ENCODE assay signal across 1 cellular context in the genomic region with DNA sequence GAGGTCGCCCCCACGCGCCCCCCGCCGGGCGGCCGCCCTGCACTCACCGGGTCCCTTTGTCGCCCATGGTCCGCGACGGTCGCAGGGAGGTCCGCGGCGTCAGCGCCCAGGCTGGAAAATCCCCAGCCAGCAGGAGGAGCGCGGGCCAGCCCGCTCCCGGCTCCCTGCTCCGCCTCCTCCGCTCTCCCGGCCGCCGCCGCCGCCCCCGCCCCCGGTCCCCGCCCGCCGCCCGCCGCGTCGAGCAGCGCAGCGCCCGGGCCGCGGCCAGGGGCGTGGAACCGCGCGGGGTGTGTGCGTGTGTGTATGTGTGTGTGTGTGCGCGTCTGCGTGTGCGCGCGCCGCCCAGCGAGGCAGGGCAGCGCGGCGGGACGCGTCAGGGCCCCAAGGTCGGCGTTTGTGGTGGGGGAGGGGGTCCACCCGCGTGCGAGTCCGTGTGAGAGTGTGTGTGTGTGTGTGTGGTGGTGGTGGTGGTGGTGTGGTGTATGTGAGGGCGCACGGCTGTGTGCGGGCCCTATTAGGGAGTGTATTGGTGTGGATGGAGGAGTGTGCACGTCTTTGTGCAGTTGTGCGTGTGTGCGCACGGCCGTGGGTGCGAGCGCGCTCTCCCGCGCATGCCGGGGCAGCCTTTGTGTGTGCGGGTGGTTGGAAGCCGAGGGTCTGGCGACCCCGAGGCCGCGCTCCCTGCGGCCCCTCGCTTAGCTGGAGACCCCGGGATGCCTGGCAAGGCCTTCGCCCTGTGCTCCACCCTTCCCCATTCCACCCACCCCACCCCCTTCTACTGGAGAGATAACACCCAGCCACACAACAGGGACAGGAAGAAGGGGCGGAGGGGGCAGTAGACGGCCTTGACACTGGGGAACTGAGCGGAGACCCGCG.
A peak's percentile ranks its signal among the peaks of the same experiment; 100 is the strongest.
TF ChIP-seq lines count a peak whose summit lies in the region.

A gene (minus strand): TSS at position 121 of the 876 bp plus-strand sequence. CDS start 54 bp downstream, at position 67.

TF ChIP-seq in HepG2, 621 proteins besides CTCF, POLR2A, EP300 and RAD21 (continued from another document and continues in another):
- TF ChIP-seq, protein P1, sequence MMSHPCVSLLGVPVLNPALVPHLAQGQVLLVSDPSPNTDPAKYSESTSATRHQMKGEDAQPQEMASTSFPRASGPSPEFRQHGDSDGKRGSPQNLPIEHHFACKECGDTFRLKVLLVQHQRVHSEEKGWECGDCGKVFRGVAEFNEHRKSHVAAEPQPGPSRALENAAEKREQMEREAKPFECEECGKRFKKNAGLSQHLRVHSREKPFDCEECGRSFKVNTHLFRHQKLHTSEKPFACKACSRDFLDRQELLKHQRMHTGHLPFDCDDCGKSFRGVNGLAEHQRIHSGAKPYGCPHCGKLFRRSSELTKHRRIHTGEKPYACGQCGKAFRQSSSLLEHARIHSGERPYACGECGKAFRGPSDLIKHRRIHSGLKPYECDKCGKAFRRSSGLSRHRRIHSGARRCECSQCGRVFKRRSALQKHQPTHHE (CRISPR knock-in tag; IDR thresholded peaks at IDR 0.05; ENCODE audit: borderline replicate concordance): no peak; the same call in 1 of the 2 replicates
- TF ChIP-seq, protein P2, sequence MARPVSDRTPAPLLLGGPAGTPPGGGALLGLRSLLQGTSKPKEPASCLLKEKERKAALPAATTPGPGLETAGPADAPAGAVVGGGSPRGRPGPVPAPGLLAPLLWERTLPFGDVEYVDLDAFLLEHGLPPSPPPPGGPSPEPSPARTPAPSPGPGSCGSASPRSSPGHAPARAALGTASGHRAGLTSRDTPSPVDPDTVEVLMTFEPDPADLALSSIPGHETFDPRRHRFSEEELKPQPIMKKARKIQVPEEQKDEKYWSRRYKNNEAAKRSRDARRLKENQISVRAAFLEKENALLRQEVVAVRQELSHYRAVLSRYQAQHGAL (CRISPR knock-in tag; IDR thresholded peaks at IDR 0.05; ENCODE audit: not compliant biosample characterization): no peak
- TF ChIP-seq SIX4 (CRISPR knock-in tag; IDR thresholded peaks at IDR 0.05): 0 out of 2 replicates have a peak, but pooled peaks have one; percentile 18
- TF ChIP-seq TAF15 (IDR thresholded peaks at IDR 0.05; ENCODE audit: low read depth, low read length, poor library complexity, severe bottlenecking): peak; percentile 26
- TF ChIP-seq ZNF382 (CRISPR knock-in tag; IDR thresholded peaks at IDR 0.05; ENCODE audit: borderline replicate concordance): no peak
- TF ChIP-seq, protein P3, sequence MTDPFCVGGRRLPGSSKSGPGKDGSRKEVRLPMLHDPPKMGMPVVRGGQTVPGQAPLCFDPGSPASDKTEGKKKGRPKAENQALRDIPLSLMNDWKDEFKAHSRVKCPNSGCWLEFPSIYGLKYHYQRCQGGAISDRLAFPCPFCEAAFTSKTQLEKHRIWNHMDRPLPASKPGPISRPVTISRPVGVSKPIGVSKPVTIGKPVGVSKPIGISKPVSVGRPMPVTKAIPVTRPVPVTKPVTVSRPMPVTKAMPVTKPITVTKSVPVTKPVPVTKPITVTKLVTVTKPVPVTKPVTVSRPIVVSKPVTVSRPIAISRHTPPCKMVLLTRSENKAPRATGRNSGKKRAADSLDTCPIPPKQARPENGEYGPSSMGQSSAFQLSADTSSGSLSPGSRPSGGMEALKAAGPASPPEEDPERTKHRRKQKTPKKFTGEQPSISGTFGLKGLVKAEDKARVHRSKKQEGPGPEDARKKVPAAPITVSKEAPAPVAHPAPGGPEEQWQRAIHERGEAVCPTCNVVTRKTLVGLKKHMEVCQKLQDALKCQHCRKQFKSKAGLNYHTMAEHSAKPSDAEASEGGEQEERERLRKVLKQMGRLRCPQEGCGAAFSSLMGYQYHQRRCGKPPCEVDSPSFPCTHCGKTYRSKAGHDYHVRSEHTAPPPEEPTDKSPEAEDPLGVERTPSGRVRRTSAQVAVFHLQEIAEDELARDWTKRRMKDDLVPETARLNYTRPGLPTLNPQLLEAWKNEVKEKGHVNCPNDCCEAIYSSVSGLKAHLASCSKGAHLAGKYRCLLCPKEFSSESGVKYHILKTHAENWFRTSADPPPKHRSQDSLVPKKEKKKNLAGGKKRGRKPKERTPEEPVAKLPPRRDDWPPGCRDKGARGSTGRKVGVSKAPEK (CRISPR knock-in tag; IDR thresholded peaks at IDR 0.05; ENCODE audit: borderline replicate concordance): peak; percentile 54
- TF ChIP-seq, protein P4, sequence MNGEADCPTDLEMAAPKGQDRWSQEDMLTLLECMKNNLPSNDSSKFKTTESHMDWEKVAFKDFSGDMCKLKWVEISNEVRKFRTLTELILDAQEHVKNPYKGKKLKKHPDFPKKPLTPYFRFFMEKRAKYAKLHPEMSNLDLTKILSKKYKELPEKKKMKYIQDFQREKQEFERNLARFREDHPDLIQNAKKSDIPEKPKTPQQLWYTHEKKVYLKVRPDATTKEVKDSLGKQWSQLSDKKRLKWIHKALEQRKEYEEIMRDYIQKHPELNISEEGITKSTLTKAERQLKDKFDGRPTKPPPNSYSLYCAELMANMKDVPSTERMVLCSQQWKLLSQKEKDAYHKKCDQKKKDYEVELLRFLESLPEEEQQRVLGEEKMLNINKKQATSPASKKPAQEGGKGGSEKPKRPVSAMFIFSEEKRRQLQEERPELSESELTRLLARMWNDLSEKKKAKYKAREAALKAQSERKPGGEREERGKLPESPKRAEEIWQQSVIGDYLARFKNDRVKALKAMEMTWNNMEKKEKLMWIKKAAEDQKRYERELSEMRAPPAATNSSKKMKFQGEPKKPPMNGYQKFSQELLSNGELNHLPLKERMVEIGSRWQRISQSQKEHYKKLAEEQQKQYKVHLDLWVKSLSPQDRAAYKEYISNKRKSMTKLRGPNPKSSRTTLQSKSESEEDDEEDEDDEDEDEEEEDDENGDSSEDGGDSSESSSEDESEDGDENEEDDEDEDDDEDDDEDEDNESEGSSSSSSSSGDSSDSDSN (CRISPR knock-in tag; IDR thresholded peaks at IDR 0.05): peak; percentile 65
- TF ChIP-seq, protein P5, sequence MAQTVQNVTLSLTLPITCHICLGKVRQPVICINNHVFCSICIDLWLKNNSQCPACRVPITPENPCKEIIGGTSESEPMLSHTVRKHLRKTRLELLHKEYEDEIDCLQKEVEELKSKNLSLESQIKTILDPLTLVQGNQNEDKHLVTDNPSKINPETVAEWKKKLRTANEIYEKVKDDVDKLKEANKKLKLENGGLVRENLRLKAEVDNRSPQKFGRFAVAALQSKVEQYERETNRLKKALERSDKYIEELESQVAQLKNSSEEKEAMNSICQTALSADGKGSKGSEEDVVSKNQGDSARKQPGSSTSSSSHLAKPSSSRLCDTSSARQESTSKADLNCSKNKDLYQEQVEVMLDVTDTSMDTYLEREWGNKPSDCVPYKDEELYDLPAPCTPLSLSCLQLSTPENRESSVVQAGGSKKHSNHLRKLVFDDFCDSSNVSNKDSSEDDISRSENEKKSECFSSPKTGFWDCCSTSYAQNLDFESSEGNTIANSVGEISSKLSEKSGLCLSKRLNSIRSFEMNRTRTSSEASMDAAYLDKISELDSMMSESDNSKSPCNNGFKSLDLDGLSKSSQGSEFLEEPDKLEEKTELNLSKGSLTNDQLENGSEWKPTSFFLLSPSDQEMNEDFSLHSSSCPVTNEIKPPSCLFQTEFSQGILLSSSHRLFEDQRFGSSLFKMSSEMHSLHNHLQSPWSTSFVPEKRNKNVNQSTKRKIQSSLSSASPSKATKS (CRISPR knock-in tag; IDR thresholded peaks at IDR 0.05): no peak
- peak; percentile 69 for TF ChIP-seq MED1 (CRISPR knock-in tag; IDR thresholded peaks at IDR 0.05)
- peak; percentile 68; the same call in 1 of the 2 replicates for TF ChIP-seq MIER3 (CRISPR knock-in tag; IDR thresholded peaks at IDR 0.05; ENCODE audit: borderline replicate concordance)
- TF ChIP-seq, protein P6, sequence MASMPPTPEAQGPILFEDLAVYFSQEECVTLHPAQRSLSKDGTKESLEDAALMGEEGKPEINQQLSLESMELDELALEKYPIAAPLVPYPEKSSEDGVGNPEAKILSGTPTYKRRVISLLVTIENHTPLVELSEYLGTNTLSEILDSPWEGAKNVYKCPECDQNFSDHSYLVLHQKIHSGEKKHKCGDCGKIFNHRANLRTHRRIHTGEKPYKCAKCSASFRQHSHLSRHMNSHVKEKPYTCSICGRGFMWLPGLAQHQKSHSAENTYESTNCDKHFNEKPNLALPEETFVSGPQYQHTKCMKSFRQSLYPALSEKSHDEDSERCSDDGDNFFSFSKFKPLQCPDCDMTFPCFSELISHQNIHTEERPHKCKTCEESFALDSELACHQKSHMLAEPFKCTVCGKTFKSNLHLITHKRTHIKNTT (CRISPR knock-in tag; IDR thresholded peaks at IDR 0.05): no peak
- no peak; the same call in 1 of the 2 replicates for TF ChIP-seq ZNF317 (CRISPR knock-in tag; IDR thresholded peaks at IDR 0.05)
- no peak for TF ChIP-seq TCF12 (IDR thresholded peaks at IDR 0.05)
- no peak for TF ChIP-seq TCF12 (CRISPR knock-in tag; IDR thresholded peaks at IDR 0.05)
- no peak for TF ChIP-seq KDM1A (CRISPR knock-in tag; IDR thresholded peaks at IDR 0.05)
- no peak for TF ChIP-seq SNAI1 (CRISPR knock-in tag; IDR thresholded peaks at IDR 0.05; ENCODE audit: borderline replicate concordance)
- peak; percentile 27 for TF ChIP-seq SRSF1 (optimal IDR thresholded peaks at IDR 0.05; ENCODE audit: low read depth, low read length)
- TF ChIP-seq HNF4G (IDR thresholded peaks at IDR 0.05; ENCODE audit: borderline replicate concordance, low read depth, low read length): 0 out of 2 replicates have a peak, but pooled peaks have one; percentile 13
- TF ChIP-seq HNF4G (CRISPR knock-in tag; IDR thresholded peaks at IDR 0.05; ENCODE audit: borderline replicate concordance, low read depth): peak; percentile 55
- peak; percentile 60 for TF ChIP-seq RBM39 (IDR thresholded peaks at IDR 0.05; ENCODE audit: low read depth, low read length, poor library complexity, severe bottlenecking)
- TF ChIP-seq ZBTB42 (CRISPR knock-in tag; IDR thresholded peaks at IDR 0.05): no peak
- TF ChIP-seq, protein P7, sequence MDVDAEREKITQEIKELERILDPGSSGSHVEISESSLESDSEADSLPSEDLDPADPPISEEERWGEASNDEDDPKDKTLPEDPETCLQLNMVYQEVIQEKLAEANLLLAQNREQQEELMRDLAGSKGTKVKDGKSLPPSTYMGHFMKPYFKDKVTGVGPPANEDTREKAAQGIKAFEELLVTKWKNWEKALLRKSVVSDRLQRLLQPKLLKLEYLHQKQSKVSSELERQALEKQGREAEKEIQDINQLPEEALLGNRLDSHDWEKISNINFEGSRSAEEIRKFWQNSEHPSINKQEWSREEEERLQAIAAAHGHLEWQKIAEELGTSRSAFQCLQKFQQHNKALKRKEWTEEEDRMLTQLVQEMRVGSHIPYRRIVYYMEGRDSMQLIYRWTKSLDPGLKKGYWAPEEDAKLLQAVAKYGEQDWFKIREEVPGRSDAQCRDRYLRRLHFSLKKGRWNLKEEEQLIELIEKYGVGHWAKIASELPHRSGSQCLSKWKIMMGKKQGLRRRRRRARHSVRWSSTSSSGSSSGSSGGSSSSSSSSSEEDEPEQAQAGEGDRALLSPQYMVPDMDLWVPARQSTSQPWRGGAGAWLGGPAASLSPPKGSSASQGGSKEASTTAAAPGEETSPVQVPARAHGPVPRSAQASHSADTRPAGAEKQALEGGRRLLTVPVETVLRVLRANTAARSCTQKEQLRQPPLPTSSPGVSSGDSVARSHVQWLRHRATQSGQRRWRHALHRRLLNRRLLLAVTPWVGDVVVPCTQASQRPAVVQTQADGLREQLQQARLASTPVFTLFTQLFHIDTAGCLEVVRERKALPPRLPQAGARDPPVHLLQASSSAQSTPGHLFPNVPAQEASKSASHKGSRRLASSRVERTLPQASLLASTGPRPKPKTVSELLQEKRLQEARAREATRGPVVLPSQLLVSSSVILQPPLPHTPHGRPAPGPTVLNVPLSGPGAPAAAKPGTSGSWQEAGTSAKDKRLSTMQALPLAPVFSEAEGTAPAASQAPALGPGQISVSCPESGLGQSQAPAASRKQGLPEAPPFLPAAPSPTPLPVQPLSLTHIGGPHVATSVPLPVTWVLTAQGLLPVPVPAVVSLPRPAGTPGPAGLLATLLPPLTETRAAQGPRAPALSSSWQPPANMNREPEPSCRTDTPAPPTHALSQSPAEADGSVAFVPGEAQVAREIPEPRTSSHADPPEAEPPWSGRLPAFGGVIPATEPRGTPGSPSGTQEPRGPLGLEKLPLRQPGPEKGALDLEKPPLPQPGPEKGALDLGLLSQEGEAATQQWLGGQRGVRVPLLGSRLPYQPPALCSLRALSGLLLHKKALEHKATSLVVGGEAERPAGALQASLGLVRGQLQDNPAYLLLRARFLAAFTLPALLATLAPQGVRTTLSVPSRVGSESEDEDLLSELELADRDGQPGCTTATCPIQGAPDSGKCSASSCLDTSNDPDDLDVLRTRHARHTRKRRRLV (CRISPR knock-in tag; IDR thresholded peaks at IDR 0.05): no peak
- TF ChIP-seq ZNF839 (CRISPR knock-in tag; IDR thresholded peaks at IDR 0.05; ENCODE audit: borderline replicate concordance): no peak
- no peak for TF ChIP-seq RBM22 (optimal IDR thresholded peaks at IDR 0.05; ENCODE audit: low read length)
- TF ChIP-seq SKI (IDR thresholded peaks at IDR 0.05; ENCODE audit: partially characterized antibody): peak; percentile 16
- TF ChIP-seq SP1 (IDR thresholded peaks at IDR 0.05): no peak
- TF ChIP-seq SP1 (CRISPR knock-in tag; IDR thresholded peaks at IDR 0.05): peak; percentile 22; the same call in 1 of the 2 replicates
- no peak for TF ChIP-seq TP53 (CRISPR knock-in tag; conservative IDR thresholded peaks at IDR 0.05)
- TF ChIP-seq CC2D1A (CRISPR knock-in tag; IDR thresholded peaks at IDR 0.05): no peak
- TF ChIP-seq ATF1 (CRISPR knock-in tag; IDR thresholded peaks at IDR 0.05): no peak
- no peak for TF ChIP-seq CBX2 (IDR thresholded peaks at IDR 0.05; ENCODE audit: low read depth, low read length)
- no peak for TF ChIP-seq CBX2 (CRISPR knock-in tag; IDR thresholded peaks at IDR 0.05; ENCODE audit: low read depth)
- TF ChIP-seq, protein P8, sequence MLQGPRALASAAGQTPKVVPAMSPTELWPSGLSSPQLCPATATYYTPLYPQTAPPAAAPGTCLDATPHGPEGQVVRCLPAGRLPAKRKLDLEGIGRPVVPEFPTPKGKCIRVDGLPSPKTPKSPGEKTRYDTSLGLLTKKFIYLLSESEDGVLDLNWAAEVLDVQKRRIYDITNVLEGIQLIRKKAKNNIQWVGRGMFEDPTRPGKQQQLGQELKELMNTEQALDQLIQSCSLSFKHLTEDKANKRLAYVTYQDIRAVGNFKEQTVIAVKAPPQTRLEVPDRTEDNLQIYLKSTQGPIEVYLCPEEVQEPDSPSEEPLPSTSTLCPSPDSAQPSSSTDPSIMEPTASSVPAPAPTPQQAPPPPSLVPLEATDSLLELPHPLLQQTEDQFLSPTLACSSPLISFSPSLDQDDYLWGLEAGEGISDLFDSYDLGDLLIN (CRISPR knock-in tag; IDR thresholded peaks at IDR 0.05; ENCODE audit: borderline replicate concordance): no peak
- no peak for TF ChIP-seq ZBTB8A (CRISPR knock-in tag; IDR thresholded peaks at IDR 0.05; ENCODE audit: borderline replicate concordance, low read depth)
- no peak for TF ChIP-seq ZNF670 (CRISPR knock-in tag; IDR thresholded peaks at IDR 0.05; ENCODE audit: borderline replicate concordance)
- TF ChIP-seq SPEN (CRISPR knock-in tag; IDR thresholded peaks at IDR 0.05; ENCODE audit: low read depth): peak; percentile 64; the same call in 1 of the 2 replicates
- TF ChIP-seq ZNF143 (CRISPR knock-in tag; IDR thresholded peaks at IDR 0.05): no peak
- 0 out of 2 replicates have a peak, but pooled peaks have one; percentile 17 for TF ChIP-seq ZNF772 (CRISPR knock-in tag; IDR thresholded peaks at IDR 0.05)
- TF ChIP-seq REXO4 (CRISPR knock-in tag; IDR thresholded peaks at IDR 0.05; ENCODE audit: borderline replicate concordance): no peak
- TF ChIP-seq ZNF746 (CRISPR knock-in tag; IDR thresholded peaks at IDR 0.05): peak; percentile 84
- peak; percentile 70 for TF ChIP-seq THAP11 (CRISPR knock-in tag; IDR thresholded peaks at IDR 0.05)
- peak; percentile 58; the same call in 1 of the 2 replicates for TF ChIP-seq DPF2 (CRISPR knock-in tag; IDR thresholded peaks at IDR 0.05; ENCODE audit: borderline replicate concordance, low read depth)
- 0 out of 2 replicates have a peak, but pooled peaks have one; percentile 54 for TF ChIP-seq ZIK1 (CRISPR knock-in tag; IDR thresholded peaks at IDR 0.05; ENCODE audit: borderline replicate concordance, low read depth)
